29 cellular contexts compared by ENCODE assay signal in genomic region chr2:231088779-231089178, GRCh38. TPM values are rescaled to one million over a fixed set of nuclear protein-coding genes. Genes with fewer than 3 reads are reported as not detected.
"Had no signal": no experiment of that assay in that cellular context is flagged by ENCODE, and none has a peak within 500 bp of the region (broad histone marks: within the 10 kb centered on the region; RNA-seq: fewer than 3 reads in every experiment).

No MANE protein-coding gene starts in this region.

- H3K27ac ChIP-seq: adrenal gland, breast epithelium, KMS-11, SJSA1 had no signal

- H3K4me1 ChIP-seq: adrenal gland, breast epithelium, SJSA1 had no signal

- ATAC-seq: activated CD4-positive, CD25-positive, alpha-beta regulatory T cell treated with anti-CD3 and anti-CD28 coated beads, Interleukin-2, amount 50 U/mL, for 24 hours; activated CD8-positive, alpha-beta T cell treated with anti-CD3 and anti-CD28 coated beads for 36 hours; activated T-cell treated with anti-CD3 and anti-CD28 coated beads, Interleukin-2, amount 50 U/mL, for 72 hours; PC-3; SK-N-SH treated with all-trans-retinoic acid at 6 μM for 48 hours; T-helper 17 cell had no signal

- H3K9me3 ChIP-seq: adrenal gland, breast epithelium, SJSA1 had no signal

- H3K27me3 ChIP-seq: adrenal gland, breast epithelium, SJSA1 had no signal

- FAIRE-seq: RCC 7860, TTC549 had no signal

- DNase-seq: activated CD4-positive, alpha-beta T cell treated with anti-CD3 and anti-CD28 coated beads for 4 hours; activated CD8-positive, alpha-beta memory T cell treated with anti-CD3 and anti-CD28 coated beads, Interleukin-2, amount 50 U/mL, for 4 hours; activated CD8-positive, alpha-beta T cell treated with anti-CD3 and anti-CD28 coated beads for 36 hours; activated naive CD4-positive, alpha-beta T cell treated with anti-CD3 and anti-CD28 coated beads, Interleukin-2, amount 50 U/mL, for 16 hours; activated naive CD8-positive, alpha-beta T cell treated with anti-CD3 and anti-CD28 coated beads, Interleukin-2, amount 10 ng/mL, durations not matched to agents 7 days and 5 days; activated T-cell treated with anti-CD3 and anti-CD28 coated beads, Interleukin-2, amount 50 U/mL, for 72 hours; adrenal gland; anterior cingulate cortex; NCI-H1092; NCI-H1417; NCI-H1694; NCI-H2029; NCI-H345; NCI-H510A; NCI-H526 treated with DMSO at 0.1 percent for 48 hours; NCI-H82; PC-3; SHP77; SW 1271; T-helper 17 cell; T1000 had no signal

- H3K4me3 ChIP-seq: adrenal gland, breast epithelium, SJSA1 had no signal

RNA-seq across cellular contexts. Expression of gene HTR2B, which starts 36.1 kb away (rescaled TPM):
- total RNA-seq: activated CD8-positive, alpha-beta T cell treated with anti-CD3 and anti-CD28 coated beads for 36 hours; activated naive CD8-positive, alpha-beta T cell treated with anti-CD3 and anti-CD28 coated beads, Interleukin-2, amount 10 ng/mL, durations not matched to agents 7 days and 5 days; activated T-cell treated with anti-CD3 and anti-CD28 coated beads, Interleukin-2, amount 50 U/mL, for 72 hours; MCF 10A; PC-3; T-helper 17 cell had no signal

RNA-seq across cellular contexts. Expression of gene C2orf72, which starts 51.5 kb away (rescaled TPM):
- total RNA-seq: MCF 10A, SJSA1, T-helper 17 cell had no signal
